14 cellular contexts compared by ENCODE assay signal in the genomic region with DNA sequence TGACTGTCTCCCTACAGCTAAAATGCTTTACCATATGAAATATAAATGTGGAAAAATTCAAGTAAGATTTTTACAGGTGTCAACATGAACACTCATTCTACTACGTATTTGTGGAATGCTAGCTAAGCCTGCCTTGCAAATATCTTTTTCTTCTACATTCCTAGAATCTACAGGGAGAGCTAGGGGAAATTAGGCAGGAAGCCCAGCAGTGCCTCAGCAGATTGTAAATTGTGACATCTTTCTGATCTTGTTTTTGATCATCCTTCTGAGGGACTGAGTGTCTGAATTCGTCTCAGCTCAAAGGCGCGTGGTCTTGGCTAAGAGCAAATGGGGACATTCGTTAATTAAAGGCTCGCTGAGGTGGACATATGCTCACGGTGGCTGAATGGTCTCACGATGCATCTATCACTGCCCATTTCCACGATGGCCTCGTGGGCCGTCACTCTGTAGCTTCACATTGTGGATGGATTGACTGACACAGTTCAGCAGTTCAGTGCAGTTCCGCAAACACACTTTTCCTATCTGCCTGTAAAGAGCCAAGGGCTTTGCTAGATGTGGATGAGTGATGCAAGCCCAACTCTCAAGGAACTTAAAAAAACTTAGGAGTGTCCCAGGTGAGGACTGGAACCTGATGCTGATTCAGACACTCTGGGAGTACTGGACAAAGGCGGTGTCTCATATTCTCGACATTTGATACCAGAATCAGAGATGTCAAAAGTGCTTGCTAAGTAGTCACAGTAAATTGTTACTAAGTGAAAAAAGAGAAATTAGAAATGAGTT.
A peak's percentile ranks its signal among the peaks of the same experiment; 100 is the strongest.
DNase-seq lines count a peak whose midpoint lies in the region; ATAC-seq and TF ChIP-seq lines count a peak whose summit lies in the region.
"Had no signal": no experiment of that assay in that cellular context is flagged by ENCODE, and none has a peak within 500 bp of the region (broad histone marks: within the 10 kb centered on the region; RNA-seq: fewer than 3 reads in every experiment).

No MANE protein-coding gene starts in this region.

- ATAC-seq in WTC11 (no peak), body of pancreas (no peak)
- ATAC-seq: left ventricle myocardium superior had no signal

- CTCF ChIA-PET in HEK293 (lab: Yijun Ruan, JAX) = interaction anchor here (0.6 to 0.7 kb wide), 2 partner anchors 98 to 412 kb away, joined by 3 to 5 read pairs; no protein-coding TSS in a partner anchor
- CTCF ChIA-PET in WTC11 (lab: Charles Lee) = interaction anchor here (0.6 to 1.0 kb wide), 2 partner anchors 9 to 32 kb away, joined by 3 to 4 read pairs; no protein-coding TSS in a partner anchor

- in situ Hi-C loops in transverse colon (cut with MboI; ENCODE audit: low pct_ligation_motif_present in 1 of 4, low pct_unique_long_range_greater_than_20kb in 1 of 4, low sequenced_read_pairs in 3 of 4) = no loop called here

- 85 to 86% methylated on average over 3 to 14 of the region's 14 CpGs for WGBS in transverse colon (ENCODE audit: low coverage in 1 of 2), 2 donors
- WGBS in body of pancreas, 2 donors = 89 to 91% methylated on average over 14 of the region's 14 CpGs

- peaks cover 3% of the 10 kb centered on the region; the same call in 1 of the 2 replicates for H3K36me3 Mint-ChIP-seq in WTC11
- H3K36me3 Mint-ChIP-seq: activated naive CD4-positive, alpha-beta T cell treated with anti-CD3 and anti-CD28 coated beads, Interleukin-2, amount 50 U/mL, for 24 hours had no signal

- H3K9me3 ChIP-seq in HEK293 (ENCODE audit: control insufficient read depth, insufficient read depth, low read depth, low read length) (no peaks in the 10 kb centered on the region), transverse colon (no peaks in the 10 kb centered on the region), body of pancreas (no peaks in the 10 kb centered on the region)
- H3K9me3 ChIP-seq: ovary, sigmoid colon had no signal

- H3K4me1 Mint-ChIP-seq in WTC11 = peaks cover 35% of the 10 kb centered on the region
- H3K4me1 Mint-ChIP-seq: activated naive CD4-positive, alpha-beta T cell treated with anti-CD3 and anti-CD28 coated beads, Interleukin-2, amount 50 U/mL, for 24 hours had no signal

- TF ChIP-seq CTCF in HEK293 (tag by site-specific recombination; IDR thresholded peaks at IDR 0.05) = no peak
- TF ChIP-seq CTCF in WTC11 (IDR thresholded peaks at IDR 0.05) = no peak
- TF ChIP-seq CTCF in transverse colon (IDR thresholded peaks at IDR 0.05) = no peak
- TF ChIP-seq CTCF in body of pancreas (IDR thresholded peaks at IDR 0.05) = no peak

- H3K27me3 ChIP-seq in transverse colon (no peaks in the 10 kb centered on the region), body of pancreas (no peaks in the 10 kb centered on the region)
- H3K27me3 ChIP-seq: ovary, sigmoid colon had no signal

- TF ChIP-seq POLR2A in transverse colon (IDR thresholded peaks at IDR 0.05) (no peak), body of pancreas (IDR thresholded peaks at IDR 0.05) (no peak)

- no peak overlapping the region for H3K4me3 Mint-ChIP-seq in WTC11
- H3K4me3 Mint-ChIP-seq: activated naive CD4-positive, alpha-beta T cell treated with anti-CD3 and anti-CD28 coated beads, Interleukin-2, amount 50 U/mL, for 24 hours had no signal

- no peaks in the 10 kb centered on the region; the same call in 1 of the 2 replicates for H3K27me3 Mint-ChIP-seq in WTC11 (ENCODE audit: low read depth)
- H3K27me3 Mint-ChIP-seq: activated naive CD4-positive, alpha-beta T cell treated with anti-CD3 and anti-CD28 coated beads, Interleukin-2, amount 50 U/mL, for 24 hours had no signal

- H3K27ac Mint-ChIP-seq in WTC11 = peak overlapping the region; percentile 44; the same call in 1 of the 2 replicates
- H3K27ac Mint-ChIP-seq: activated naive CD4-positive, alpha-beta T cell treated with anti-CD3 and anti-CD28 coated beads, Interleukin-2, amount 50 U/mL, for 24 hours had no signal

- DNase-seq in WTC11 (ENCODE audit: low spot score) (no peak), kidney tubule cell (ENCODE audit: low spot score) (peak; percentile 39), transverse colon (no peak), LoVo (ENCODE audit: low spot score) (no peak), NCI-H1930 (lab: John Stamatoyannopoulos, UW) (no peak), body of pancreas (no peak)
- DNase-seq: activated T-cell treated with anti-CD3 and anti-CD28 coated beads, Interleukin-2, amount 50 U/mL, for 1 hour; left ventricle myocardium superior; NCI-H1092 treated with DMSO at 0.1 percent for 48 hours; NCI-H2227 treated with DMSO at 0.1 percent for 48 hours; ovary; sigmoid colon had no signal

- intact Hi-C loops in transverse colon (cut with DNase I; ENCODE audit: low total_unique reads) = no loop called here
- intact Hi-C loops in body of pancreas (cut with DNase I) = no loop called here

- POLR2A ChIA-PET in HEK293 (lab: Yijun Ruan, JAX) = no interaction called here
- POLR2A ChIA-PET in WTC11 (lab: Charles Lee) = no interaction called here

- peaks cover 14% of the 10 kb centered on the region for H3K9me3 Mint-ChIP-seq in WTC11
- H3K9me3 Mint-ChIP-seq: activated naive CD4-positive, alpha-beta T cell treated with anti-CD3 and anti-CD28 coated beads, Interleukin-2, amount 50 U/mL, for 24 hours had no signal

- TF ChIP-seq EP300 in transverse colon (IDR thresholded peaks at IDR 0.05; ENCODE audit: low read depth) = no peak

- no peaks in the 10 kb centered on the region for H3K36me3 ChIP-seq in HEK293 (ENCODE audit: control insufficient read depth in 2 of 2, insufficient read depth in 1 of 2, low read length in 2 of 2)
- H3K36me3 ChIP-seq in transverse colon = no peaks in the 10 kb centered on the region
- no peaks in the 10 kb centered on the region for H3K36me3 ChIP-seq in body of pancreas (replicated peaks in 1 of 2; ENCODE audit: insufficient read depth in 1 of 2, low read depth in 2 of 2)
- H3K36me3 ChIP-seq: ovary, sigmoid colon had no signal

- peak overlapping the region; percentile 57; the same call in 1 of the 2 replicates for H3K27ac ChIP-seq in HEK293 (ENCODE audit: extremely low read depth, low read depth, low read length)
- H3K27ac ChIP-seq in transverse colon = peak overlapping the region; percentile 70 to 81 (median 78)
- no peak overlapping the region for H3K27ac ChIP-seq in body of pancreas
- H3K27ac ChIP-seq: ovary, sigmoid colon had no signal

- peaks cover 16% of the 10 kb centered on the region for H3K4me1 ChIP-seq in HEK293 (ENCODE audit: control insufficient read depth, insufficient read depth, low read length)
- peaks cover 7 to 35% (median 13%) of the 10 kb centered on the region in 4 donors for H3K4me1 ChIP-seq in transverse colon
- H3K4me1 ChIP-seq in body of pancreas = peaks cover 8% of the 10 kb centered on the region

- H3K4me3 ChIP-seq in HEK293 (ENCODE audit: low read depth, low read length) (no peak overlapping the region), transverse colon (no peak overlapping the region), body of pancreas (no peak overlapping the region)
- H3K4me3 ChIP-seq: ovary, sigmoid colon had no signal

TF ChIP-seq in HEK293, 187 proteins besides CTCF, POLR2A, EP300 and RAD21 (continues in another document):
- TF ChIP-seq, protein P1, sequence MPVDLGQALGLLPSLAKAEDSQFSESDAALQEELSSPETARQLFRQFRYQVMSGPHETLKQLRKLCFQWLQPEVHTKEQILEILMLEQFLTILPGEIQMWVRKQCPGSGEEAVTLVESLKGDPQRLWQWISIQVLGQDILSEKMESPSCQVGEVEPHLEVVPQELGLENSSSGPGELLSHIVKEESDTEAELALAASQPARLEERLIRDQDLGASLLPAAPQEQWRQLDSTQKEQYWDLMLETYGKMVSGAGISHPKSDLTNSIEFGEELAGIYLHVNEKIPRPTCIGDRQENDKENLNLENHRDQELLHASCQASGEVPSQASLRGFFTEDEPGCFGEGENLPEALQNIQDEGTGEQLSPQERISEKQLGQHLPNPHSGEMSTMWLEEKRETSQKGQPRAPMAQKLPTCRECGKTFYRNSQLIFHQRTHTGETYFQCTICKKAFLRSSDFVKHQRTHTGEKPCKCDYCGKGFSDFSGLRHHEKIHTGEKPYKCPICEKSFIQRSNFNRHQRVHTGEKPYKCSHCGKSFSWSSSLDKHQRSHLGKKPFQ (tag by site-specific recombination; IDR thresholded peaks at IDR 0.05) = no peak

TF ChIP-seq in WTC11, 78 proteins besides CTCF, POLR2A, EP300 and RAD21:
- no peak for TF ChIP-seq SP1 (CRISPR knock-in tag; conservative IDR thresholded peaks at IDR 0.05)
- TF ChIP-seq CREM (CRISPR knock-in tag; IDR thresholded peaks at IDR 0.05) = no peak
- no peak for TF ChIP-seq NFYB (CRISPR knock-in tag; conservative IDR thresholded peaks at IDR 0.05; ENCODE audit: low read depth)
- TF ChIP-seq, protein P2, sequence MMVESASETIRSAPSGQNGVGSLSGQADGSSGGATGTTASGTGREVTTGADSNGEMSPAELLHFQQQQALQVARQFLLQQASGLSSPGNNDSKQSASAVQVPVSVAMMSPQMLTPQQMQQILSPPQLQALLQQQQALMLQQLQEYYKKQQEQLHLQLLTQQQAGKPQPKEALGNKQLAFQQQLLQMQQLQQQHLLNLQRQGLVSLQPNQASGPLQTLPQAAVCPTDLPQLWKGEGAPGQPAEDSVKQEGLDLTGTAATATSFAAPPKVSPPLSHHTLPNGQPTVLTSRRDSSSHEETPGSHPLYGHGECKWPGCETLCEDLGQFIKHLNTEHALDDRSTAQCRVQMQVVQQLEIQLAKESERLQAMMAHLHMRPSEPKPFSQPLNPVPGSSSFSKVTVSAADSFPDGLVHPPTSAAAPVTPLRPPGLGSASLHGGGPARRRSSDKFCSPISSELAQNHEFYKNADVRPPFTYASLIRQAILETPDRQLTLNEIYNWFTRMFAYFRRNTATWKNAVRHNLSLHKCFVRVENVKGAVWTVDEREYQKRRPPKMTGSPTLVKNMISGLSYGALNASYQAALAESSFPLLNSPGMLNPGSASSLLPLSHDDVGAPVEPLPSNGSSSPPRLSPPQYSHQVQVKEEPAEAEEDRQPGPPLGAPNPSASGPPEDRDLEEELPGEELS (CRISPR knock-in tag; IDR thresholded peaks at IDR 0.05) = no peak
- TF ChIP-seq, protein P3, sequence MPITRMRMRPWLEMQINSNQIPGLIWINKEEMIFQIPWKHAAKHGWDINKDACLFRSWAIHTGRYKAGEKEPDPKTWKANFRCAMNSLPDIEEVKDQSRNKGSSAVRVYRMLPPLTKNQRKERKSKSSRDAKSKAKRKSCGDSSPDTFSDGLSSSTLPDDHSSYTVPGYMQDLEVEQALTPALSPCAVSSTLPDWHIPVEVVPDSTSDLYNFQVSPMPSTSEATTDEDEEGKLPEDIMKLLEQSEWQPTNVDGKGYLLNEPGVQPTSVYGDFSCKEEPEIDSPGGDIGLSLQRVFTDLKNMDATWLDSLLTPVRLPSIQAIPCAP (CRISPR knock-in tag; IDR thresholded peaks at IDR 0.05) = no peak

Comparison
In these comparisons a context has a peak if more than half of its experiments do, and no peak if none do; other contexts are left out.
1. H3K27ac ChIP-seq: peak in HEK293 (single experiment) and transverse colon (4 of 4); none in body of pancreas (0 of 4).